9 cellular contexts compared by ENCODE assay signal in the genomic region with DNA sequence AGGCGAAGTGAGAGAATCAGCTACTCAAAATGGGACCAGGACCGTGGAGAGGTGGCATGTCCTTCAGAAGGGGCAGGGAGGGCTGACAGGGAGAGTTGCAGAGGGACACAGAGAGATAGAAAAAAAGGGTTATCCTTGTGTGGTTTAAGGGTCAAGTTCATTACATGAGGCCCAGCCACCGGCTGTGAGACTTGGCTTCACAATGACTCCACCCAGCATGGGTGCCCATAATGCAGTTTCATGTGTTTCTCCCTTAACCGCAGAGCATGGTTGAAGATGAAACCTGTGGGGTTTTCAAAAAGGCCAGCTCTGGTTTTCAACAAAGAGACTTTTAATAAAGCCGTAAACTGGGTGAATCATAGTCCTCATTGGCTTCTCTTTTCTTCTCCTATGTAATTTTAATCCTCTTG.
DNase-seq lines count a peak whose midpoint lies in the region; ATAC-seq and TF ChIP-seq lines count a peak whose summit lies in the region.
"Had no signal": no experiment of that assay in that cellular context is flagged by ENCODE, and none has a peak within 500 bp of the region (broad histone marks: within the 10 kb centered on the region; RNA-seq: fewer than 3 reads in every experiment).

No MANE protein-coding gene starts in this region.

- H3K4me1 ChIP-seq in H9 (ENCODE audit: insufficient read depth, low read length): no peaks in the 10 kb centered on the region

- H3K27ac ChIP-seq in H9 (ENCODE audit: insufficient read length, low read depth, low read length): no peak overlapping the region

- no peaks in the 10 kb centered on the region for H3K79me1 ChIP-seq in H9 (ENCODE audit: insufficient read depth, low read depth, low read length, poor library complexity, severe bottlenecking)

- H3K14ac ChIP-seq in H9 (ENCODE audit: insufficient read depth, low read length): no peak overlapping the region

- H4K5ac ChIP-seq in H9 (ENCODE audit: insufficient read length, low read depth, low read length): no peak overlapping the region

- H2AFZ ChIP-seq in H9 (ENCODE audit: low read length): no peak overlapping the region

- no peak overlapping the region for H3K4ac ChIP-seq in H9 (ENCODE audit: low read depth, low read length)

- ATAC-seq in GM19351 (IDR thresholded peaks at IDR 0.05; ENCODE audit: unreplicated experiment): peak; percentile 75
- peak; percentile 94 for ATAC-seq in HG02981 (IDR thresholded peaks at IDR 0.05; ENCODE audit: unreplicated experiment)

- H2AK5ac ChIP-seq in H9 (ENCODE audit: insufficient read length, low read length): no peak overlapping the region

- H3K27me3 Mint-ChIP-seq in T-helper 2 cell treated with Interferon-gamma antibody and Interleukin-4, amounts not matched to agents 5 μg/mL and 100 μg/mL, for 36 hours (ENCODE audit: low read depth): peaks cover 38% of the 10 kb centered on the region
- no peaks in the 10 kb centered on the region for H3K27me3 Mint-ChIP-seq in HFFc6 (ENCODE audit: insufficient read depth)
- no peaks in the 10 kb centered on the region; the same call in 1 of the 2 replicates for H3K27me3 Mint-ChIP-seq in H9 (ENCODE audit: low read depth)
- H3K27me3 Mint-ChIP-seq: memory B cell had no signal

- H2BK120ac ChIP-seq in H9 (ENCODE audit: low read depth, low read length, poor library complexity, severe bottlenecking): no peak overlapping the region

- H3K9ac ChIP-seq in H9 (ENCODE audit: extremely low read depth, insufficient read length, low read length): no peak overlapping the region

- H3K9me3 ChIP-seq in H9 (ENCODE audit: control insufficient read depth, low read depth, low read length): no peaks in the 10 kb centered on the region

- no peak overlapping the region for H2BK12ac ChIP-seq in H9 (ENCODE audit: insufficient read length, low read depth, low read length)

- H4K91ac ChIP-seq in H9 (ENCODE audit: insufficient read length, low read depth, low read length): no peak overlapping the region

- no peaks in the 10 kb centered on the region for H3K23me2 ChIP-seq in H9 (ENCODE audit: insufficient read length, low read depth, low read length, poor library complexity, severe bottlenecking)

- peaks cover 7% of the 10 kb centered on the region for H3K9me3 Mint-ChIP-seq in T-helper 2 cell treated with Interferon-gamma antibody and Interleukin-4, amounts not matched to agents 5 μg/mL and 100 μg/mL, for 36 hours
- H3K9me3 Mint-ChIP-seq in HFFc6: no peaks in the 10 kb centered on the region
- H3K9me3 Mint-ChIP-seq in H9: no peaks in the 10 kb centered on the region

- no peak overlapping the region for H3K23ac ChIP-seq in H9 (ENCODE audit: insufficient read length, low read depth, low read length)

- no peaks in the 10 kb centered on the region for H3K79me2 ChIP-seq in H9 (ENCODE audit: insufficient read depth, low read length)

- WGBS in H9 (ENCODE audit: extremely low coverage, insufficient read length, low lambda C conversion rate): no CpG with 5 or more reads among the region's 5 CpGs

- peaks cover 26% of the 10 kb centered on the region for H3K4me1 Mint-ChIP-seq in T-helper 2 cell treated with Interferon-gamma antibody and Interleukin-4, amounts not matched to agents 5 μg/mL and 100 μg/mL, for 36 hours (ENCODE audit: low read depth)
- H3K4me1 Mint-ChIP-seq in HFFc6 (ENCODE audit: low read depth): peaks cover 56% of the 10 kb centered on the region
- peaks cover 7 to 8% of the 10 kb centered on the region in 2 experiments; a peak in 3 of 4 replicates for H3K4me1 Mint-ChIP-seq in H9
- H3K4me1 Mint-ChIP-seq: memory B cell had no signal

- no peak overlapping the region for H3K27ac Mint-ChIP-seq in T-helper 2 cell treated with Interferon-gamma antibody and Interleukin-4, amounts not matched to agents 5 μg/mL and 100 μg/mL, for 36 hours
- H3K27ac Mint-ChIP-seq in HFFc6 (no peak overlapping the region), H9 (no peak overlapping the region; a peak in 1 of 7 replicates)
- H3K27ac Mint-ChIP-seq: memory B cell had no signal

- H4K20me1 ChIP-seq in H9 (ENCODE audit: control insufficient read depth, insufficient read depth, insufficient read length): no peaks in the 10 kb centered on the region

- in situ Hi-C loops in ACHN (cut with HindIII; ENCODE audit: low pct_ligation_motif_present, low pct_unique_long_range_greater_than_20kb, low sequenced_read_pairs): no loop called here

- H3K4me2 ChIP-seq in H9 (ENCODE audit: insufficient read depth, insufficient read length, low read length): no peak overlapping the region

- H2BK20ac ChIP-seq in H9 (ENCODE audit: low read depth, low read length, poor library complexity, severe bottlenecking): no peak overlapping the region

- no peak overlapping the region for H3T11ph ChIP-seq in H9 (ENCODE audit: low read length)

- H3K27me3 ChIP-seq in H9 (ENCODE audit: insufficient read depth, low read length): no peaks in the 10 kb centered on the region

- H4K8ac ChIP-seq in H9 (replicated peaks; ENCODE audit: insufficient read length, low read depth, low read length): no peak overlapping the region

- peak; percentile 84 for DNase-seq in GM12865 (ENCODE audit: low read depth)
- DNase-seq in T-helper 2 cell treated with Interferon-gamma antibody and Interleukin-4, amounts not matched to agents 5 μg/mL and 100 μg/mL, for 36 hours (ENCODE audit: low spot score): peak; percentile 67
- no peak for DNase-seq in HFFc6
- DNase-seq in NCI-H510A treated with DMSO at 0.1 percent for 48 hours (lab: John Stamatoyannopoulos, UW): no peak
- no peak for DNase-seq in ACHN
- DNase-seq in H9: no peak

- peaks cover 3% of the 10 kb centered on the region for H3K36me3 Mint-ChIP-seq in T-helper 2 cell treated with Interferon-gamma antibody and Interleukin-4, amounts not matched to agents 5 μg/mL and 100 μg/mL, for 36 hours (ENCODE audit: low read depth)
- H3K36me3 Mint-ChIP-seq in HFFc6 (ENCODE audit: low read depth) (no peaks in the 10 kb centered on the region), H9 (ENCODE audit: insufficient read depth in 1 of 3, low read depth in 3 of 3) (no peaks in the 10 kb centered on the region)
- H3K36me3 Mint-ChIP-seq: memory B cell had no signal

- H3K4me3 ChIP-seq in GM12865 (ENCODE audit: low read depth, low read length): no peak overlapping the region

- H2BK15ac ChIP-seq in H9 (ENCODE audit: low read depth, low read length): no peak overlapping the region

- H2BK5ac ChIP-seq in H9 (ENCODE audit: insufficient read length, low read length): no peak overlapping the region

- H3K4me3 Mint-ChIP-seq in T-helper 2 cell treated with Interferon-gamma antibody and Interleukin-4, amounts not matched to agents 5 μg/mL and 100 μg/mL, for 36 hours: peak overlapping the region; percentile 35
- H3K4me3 Mint-ChIP-seq in HFFc6 (no peak overlapping the region), H9 (no peak overlapping the region)
- H3K4me3 Mint-ChIP-seq: memory B cell had no signal

- no peak overlapping the region for H3K18ac ChIP-seq in H9 (ENCODE audit: insufficient read length, low read depth, low read length)

- no peak for TF ChIP-seq CTCF in GM12865 (IDR thresholded peaks at IDR 0.05; ENCODE audit: insufficient read depth, low read depth, low read length, missing control alignments)
- TF ChIP-seq CTCF in HFFc6 (IDR thresholded peaks at IDR 0.05): no peak
- TF ChIP-seq CTCF in H9 (conservative IDR thresholded peaks at IDR 0.05): no peak

- no peak overlapping the region for H3K56ac ChIP-seq in H9 (ENCODE audit: insufficient read length, low read depth, low read length)

Comparison
In these comparisons a context has a peak if more than half of its experiments do, and no peak if none do; other contexts are left out.
1. DNase-seq: peak in GM12865 (single experiment) and T-helper 2 cell treated with Interferon-gamma antibody and Interleukin-4, amounts not matched to agents 5 μg/mL and 100 μg/mL, for 36 hours (single experiment); none in HFFc6 (single experiment), NCI-H510A treated with DMSO at 0.1 percent for 48 hours (single experiment), ACHN (single experiment) and H9 (single experiment).